Comparison of ENCODE assay signal across 27 cellular contexts in the genomic region with DNA sequence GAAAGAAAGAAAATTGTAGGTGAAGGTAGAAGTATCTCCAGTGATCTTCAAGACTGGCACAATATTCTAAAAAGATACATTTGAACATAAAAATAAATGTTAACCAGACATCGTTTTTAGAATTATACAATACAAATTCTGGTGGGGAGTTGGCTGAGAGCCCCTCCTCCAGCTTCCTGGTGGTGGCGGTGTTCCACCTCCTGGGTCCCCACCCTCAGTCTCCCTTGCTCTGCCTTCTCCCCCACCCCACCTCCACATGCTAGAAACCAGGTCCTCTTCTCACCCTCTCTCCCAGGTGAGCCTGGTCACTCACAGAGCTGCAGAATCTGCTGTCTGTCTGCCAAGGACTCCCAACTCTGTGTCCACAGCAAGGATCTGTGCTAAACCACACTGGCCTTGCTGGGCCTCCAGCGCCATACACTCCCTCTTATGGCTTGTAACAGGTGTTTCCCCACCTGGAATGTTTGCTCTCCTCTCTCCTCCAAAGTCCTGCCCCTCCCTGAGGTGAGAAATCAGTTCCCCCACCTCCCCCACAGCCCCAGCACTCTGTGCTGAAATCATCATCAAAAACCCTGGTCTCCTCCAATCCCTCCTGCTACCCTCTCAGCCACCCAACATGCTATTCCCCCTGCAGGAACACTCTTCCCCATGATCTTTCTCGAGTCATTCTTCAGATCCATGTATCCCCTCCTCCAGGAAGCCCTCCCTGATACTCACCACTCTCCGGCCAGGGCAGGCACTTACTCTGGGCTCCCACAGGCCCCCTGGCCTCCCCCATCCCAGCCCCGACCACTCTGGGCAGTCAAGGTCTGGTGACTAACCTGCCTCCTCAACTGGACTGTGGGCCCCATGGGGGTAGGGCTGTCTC. TPM values are rescaled to one million over a fixed set of nuclear protein-coding genes. Genes with fewer than 3 reads are reported as not detected.
A peak's percentile ranks its signal among the peaks of the same experiment; 100 is the strongest.
DNase-seq lines count a peak whose midpoint lies in the region; ATAC-seq and TF ChIP-seq lines count a peak whose summit lies in the region.
"Had no signal": no experiment of that assay in that cellular context is flagged by ENCODE, and none has a peak within 500 bp of the region (broad histone marks: within the 10 kb centered on the region; RNA-seq: fewer than 3 reads in every experiment).

No MANE protein-coding gene starts in this region.

- no peak overlapping the region for H3K27ac ChIP-seq in A673 (ENCODE audit: low read depth, low read length, poor library complexity, severe bottlenecking)
- peak overlapping the region; percentile 13; the same call in 1 of the 2 replicates for H3K27ac ChIP-seq in HUES64 (ENCODE audit: low read depth, low read length)
- H3K27ac ChIP-seq: BLaER1, KMS-11, skin epidermis had no signal

- POLR2A ChIA-PET in A673 (lab: Charles Lee; ENCODE audit: low non-redundant PET) = interaction anchor here (0.6 kb wide), 1 partner anchor 339 kb away, joined by 3 read pairs; no protein-coding TSS in a partner anchor
- POLR2A ChIA-PET in naive thymus-derived CD8-positive, alpha-beta T cell (lab: Charles Lee) = interaction anchor here (0.7 to 1.1 kb wide), 2 partner anchors 136 to 507 kb away, joined by 3 to 4 read pairs; no protein-coding TSS in a partner anchor

- peak overlapping the region; percentile 62 for H3K27ac Mint-ChIP-seq in dendritic cell treated with granulocyte-macrophage colony-stimulating factor and Interleukin-4, amounts not matched to agents 40 ng/mL and 50 ng/mL, for 4 days
- H3K27ac Mint-ChIP-seq in activated T-helper 2 cell treated with anti-CD3 and anti-CD28 coated beads, Interferon-gamma antibody, Interleukin-2, Interleukin-4, amounts not matched to agents 10 μg/mL and 5 μg/mL and 100 μg/mL, durations not matched to agents 14 hours and 24 hours and 36 hours = no peak overlapping the region
- peak overlapping the region in 2 of 10 donors; percentile 8 to 83 for H3K27ac Mint-ChIP-seq in naive thymus-derived CD8-positive, alpha-beta T cell
- H3K27ac Mint-ChIP-seq: activated naive CD4-positive, alpha-beta T cell treated with anti-CD3 and anti-CD28 coated beads for 36 hours; stimulated activated naive B cell treated with anti-CD40 and anti-IgM and Interleukin-4, amounts not matched to agents 10 μg/mL and 1 μg/mL and 100 μg/mL, for 72 hours had no signal

- TF ChIP-seq CTCF in A673 (conservative IDR thresholded peaks at IDR 0.05; ENCODE audit: low read depth, low read length) = 0 out of 2 replicates have a peak, but pooled peaks have one; percentile 12
- TF ChIP-seq CTCF in omental fat pad (IDR thresholded peaks at IDR 0.05) = no peak

- H3K9me3 ChIP-seq in A673 (ENCODE audit: low read depth, low read length, poor library complexity, severe bottlenecking) = no peaks in the 10 kb centered on the region
- no peaks in the 10 kb centered on the region for H3K9me3 ChIP-seq in HUES64 (ENCODE audit: insufficient read depth, low read depth, low read length)
- H3K9me3 ChIP-seq: BLaER1 had no signal

- BruUV-seq in A673 (replicated peaks; lab: Mats Ljungman, UMichigan) = no TSS peak

- intact Hi-C loops in A673 (cut with micrococcal nuclease; ENCODE audit: unreplicated experiment) = no loop called here
- intact Hi-C loops in dendritic cell treated with granulocyte-macrophage colony-stimulating factor and Interleukin-4, amounts not matched to agents 40 ng/mL and 50 ng/mL, for 4 days (cut with micrococcal nuclease) = no loop called here
- intact Hi-C loops in activated T-helper 2 cell treated with anti-CD3 and anti-CD28 coated beads, Interferon-gamma antibody, Interleukin-2, Interleukin-4, amounts not matched to agents 10 μg/mL and 5 μg/mL and 100 μg/mL, durations not matched to agents 14 hours and 24 hours and 36 hours (cut with micrococcal nuclease) = no loop called here

- H3K9me3 Mint-ChIP-seq in dendritic cell treated with granulocyte-macrophage colony-stimulating factor and Interleukin-4, amounts not matched to agents 40 ng/mL and 50 ng/mL, for 4 days = no peaks in the 10 kb centered on the region
- H3K9me3 Mint-ChIP-seq in activated T-helper 2 cell treated with anti-CD3 and anti-CD28 coated beads, Interferon-gamma antibody, Interleukin-2, Interleukin-4, amounts not matched to agents 10 μg/mL and 5 μg/mL and 100 μg/mL, durations not matched to agents 14 hours and 24 hours and 36 hours = no peaks in the 10 kb centered on the region
- no peaks in the 10 kb centered on the region for H3K9me3 Mint-ChIP-seq in naive thymus-derived CD8-positive, alpha-beta T cell
- H3K9me3 Mint-ChIP-seq: activated naive CD4-positive, alpha-beta T cell treated with anti-CD3 and anti-CD28 coated beads for 36 hours; activated T-cell treated with anti-CD3 and anti-CD28 coated beads, Interleukin-2, amount 50 U/mL, for 4 hours; neural crest cell; stimulated activated naive B cell treated with anti-CD40 and anti-IgM and Interleukin-4, amounts not matched to agents 10 μg/mL and 1 μg/mL and 100 μg/mL, for 72 hours had no signal

- peaks cover 48% of the 10 kb centered on the region for H3K4me1 Mint-ChIP-seq in dendritic cell treated with granulocyte-macrophage colony-stimulating factor and Interleukin-4, amounts not matched to agents 40 ng/mL and 50 ng/mL, for 4 days (ENCODE audit: low read depth)
- peaks cover 8% of the 10 kb centered on the region for H3K4me1 Mint-ChIP-seq in activated T-helper 2 cell treated with anti-CD3 and anti-CD28 coated beads, Interferon-gamma antibody, Interleukin-2, Interleukin-4, amounts not matched to agents 10 μg/mL and 5 μg/mL and 100 μg/mL, durations not matched to agents 14 hours and 24 hours and 36 hours (ENCODE audit: low read depth)
- H3K4me1 Mint-ChIP-seq in naive thymus-derived CD8-positive, alpha-beta T cell = peaks cover 17 to 23% (median 20%) of the 10 kb centered on the region in 4 donors

- H3K27me3 ChIP-seq in A673 (replicated peaks; ENCODE audit: insufficient read depth, low read depth, low read length, poor library complexity) (no peaks in the 10 kb centered on the region), HUES64 (ENCODE audit: insufficient read depth, low read length) (no peaks in the 10 kb centered on the region)
- H3K27me3 ChIP-seq: BLaER1 had no signal

- peak; percentile 39 for ATAC-seq in omental fat pad (ENCODE audit: low FRiP score)
- no peak for ATAC-seq in GM19324 (IDR thresholded peaks at IDR 0.05; ENCODE audit: low FRiP score, unreplicated experiment)
- no peak for ATAC-seq in naive thymus-derived CD8-positive, alpha-beta T cell
- ATAC-seq: activated T-cell treated with anti-CD3 and anti-CD28 coated beads, Interleukin-2, amount 50 U/mL, for 4 hours; stimulated activated naive B cell treated with anti-CD40 and anti-IgM and Interleukin-4, amounts not matched to agents 10 μg/mL and 1 μg/mL and 100 μg/mL, for 72 hours had no signal

- WGBS in HUES64 = 76% methylated on average over 6 of the region's 6 CpGs

- no peaks in the 10 kb centered on the region for H3K4me1 ChIP-seq in A673 (ENCODE audit: insufficient read depth, low read length, poor library complexity, severe bottlenecking)
- peaks cover 17% of the 10 kb centered on the region for H3K4me1 ChIP-seq in HUES64 (ENCODE audit: insufficient read depth, low read length)

- H3K4me3 Mint-ChIP-seq in dendritic cell treated with granulocyte-macrophage colony-stimulating factor and Interleukin-4, amounts not matched to agents 40 ng/mL and 50 ng/mL, for 4 days = no peak overlapping the region
- no peak overlapping the region for H3K4me3 Mint-ChIP-seq in activated T-helper 2 cell treated with anti-CD3 and anti-CD28 coated beads, Interferon-gamma antibody, Interleukin-2, Interleukin-4, amounts not matched to agents 10 μg/mL and 5 μg/mL and 100 μg/mL, durations not matched to agents 14 hours and 24 hours and 36 hours (ENCODE audit: low read depth)
- no peak overlapping the region for H3K4me3 Mint-ChIP-seq in naive thymus-derived CD8-positive, alpha-beta T cell
- H3K4me3 Mint-ChIP-seq: activated naive CD4-positive, alpha-beta T cell treated with anti-CD3 and anti-CD28 coated beads for 36 hours; activated T-cell treated with anti-CD3 and anti-CD28 coated beads, Interleukin-2, amount 50 U/mL, for 4 hours; neural crest cell; stimulated activated naive B cell treated with anti-CD40 and anti-IgM and Interleukin-4, amounts not matched to agents 10 μg/mL and 1 μg/mL and 100 μg/mL, for 72 hours had no signal

- DNase-seq in A673 (ENCODE audit: low spot score) (no peak), omental fat pad (ENCODE audit: low spot score) (no peak), AG08395 (ENCODE audit: low spot score) (no peak)
- DNase-seq in activated T-helper 2 cell treated with anti-CD3 and anti-CD28 coated beads, Interferon-gamma antibody, Interleukin-2, Interleukin-4, amounts not matched to agents 10 μg/mL and 5 μg/mL and 100 μg/mL, durations not matched to agents 14 hours and 24 hours and 36 hours (ENCODE audit: low spot score) = no peak
- DNase-seq in naive thymus-derived CD8-positive, alpha-beta T cell = no peak
- DNase-seq: activated CD4-positive, alpha-beta T cell treated with anti-CD3 and anti-CD28 coated beads for 1 hour; activated CD8-positive, alpha-beta memory T cell treated with anti-CD3 and anti-CD28 coated beads for 24 hours; activated naive CD4-positive, alpha-beta T cell treated with anti-CD3 and anti-CD28 coated beads for 36 hours; activated T-cell treated with anti-CD3 and anti-CD28 coated beads, Interleukin-2, amount 50 U/mL, for 4 hours; amygdala; COR-L47; GOT3; head of caudate nucleus; NCI-H1694; NCI-H2171; NCI-H69; stimulated activated CD4-positive, alpha-beta T cell treated with anti-CD3 and anti-CD28 coated beads, Interleukin-2, amount 100 ng/mL, for 24 hours; stimulated activated naive B cell treated with anti-CD40 and anti-IgM and Interleukin-4, amounts not matched to agents 10 μg/mL and 1 μg/mL and 100 μg/mL, for 72 hours had no signal

- no peaks in the 10 kb centered on the region for H3K36me3 ChIP-seq in A673 (ENCODE audit: insufficient read depth, low read length, poor library complexity, severe bottlenecking)
- H3K36me3 ChIP-seq in HUES64 (ENCODE audit: insufficient read depth, low read length) = no peaks in the 10 kb centered on the region
- H3K36me3 ChIP-seq: BLaER1 had no signal

- H3K36me3 Mint-ChIP-seq in dendritic cell treated with granulocyte-macrophage colony-stimulating factor and Interleukin-4, amounts not matched to agents 40 ng/mL and 50 ng/mL, for 4 days (ENCODE audit: low read depth) = peaks cover 18% of the 10 kb centered on the region
- no peaks in the 10 kb centered on the region for H3K36me3 Mint-ChIP-seq in activated T-helper 2 cell treated with anti-CD3 and anti-CD28 coated beads, Interferon-gamma antibody, Interleukin-2, Interleukin-4, amounts not matched to agents 10 μg/mL and 5 μg/mL and 100 μg/mL, durations not matched to agents 14 hours and 24 hours and 36 hours (ENCODE audit: low read depth)
- H3K36me3 Mint-ChIP-seq in naive thymus-derived CD8-positive, alpha-beta T cell = no peaks in the 10 kb centered on the region
- H3K36me3 Mint-ChIP-seq: stimulated activated naive B cell treated with anti-CD40 and anti-IgM and Interleukin-4, amounts not matched to agents 10 μg/mL and 1 μg/mL and 100 μg/mL, for 72 hours had no signal

- H3K27me3 Mint-ChIP-seq in dendritic cell treated with granulocyte-macrophage colony-stimulating factor and Interleukin-4, amounts not matched to agents 40 ng/mL and 50 ng/mL, for 4 days = no peaks in the 10 kb centered on the region
- H3K27me3 Mint-ChIP-seq in activated T-helper 2 cell treated with anti-CD3 and anti-CD28 coated beads, Interferon-gamma antibody, Interleukin-2, Interleukin-4, amounts not matched to agents 10 μg/mL and 5 μg/mL and 100 μg/mL, durations not matched to agents 14 hours and 24 hours and 36 hours (ENCODE audit: low read depth) = no peaks in the 10 kb centered on the region
- peaks cover 0 to 2% (median 0%) of the 10 kb centered on the region in 5 donors for H3K27me3 Mint-ChIP-seq in naive thymus-derived CD8-positive, alpha-beta T cell

- no peak overlapping the region for H3K9ac ChIP-seq in HUES64 (ENCODE audit: low read depth, low read length)
- H3K9ac ChIP-seq: BLaER1, KMS-11 had no signal

- H3K4me3 ChIP-seq in A673 (ENCODE audit: low read depth, low read length, poor library complexity, severe bottlenecking) (no peak overlapping the region), HUES64 (ENCODE audit: low read length) (no peak overlapping the region)
- H3K4me3 ChIP-seq: BLaER1, skin epidermis had no signal

- CTCF ChIA-PET in A673 (lab: Charles Lee) = no interaction called here

RNA-seq across cellular contexts. Expression of a gene that starts 20.5 kb away (rescaled TPM):
- total RNA-seq in A673 (2021) (0.19 and 0.24 TPM in 2 replicates), omental fat pad (1 to 10 TPM in 3 of 4 donors, under 1 TPM in 1; 0.32 to 6.5 (median 5.5) TPM)
- polyA plus RNA-seq in HUES64 (2013, experiment 1 of 2) = 96.5 TPM
- polyA plus RNA-seq in HUES64 (2013, experiment 2 of 2) = 84.7 TPM
- total RNA-seq in activated T-helper 2 cell treated with anti-CD3 and anti-CD28 coated beads, Interferon-gamma antibody, Interleukin-2, Interleukin-4, amounts not matched to agents 10 μg/mL and 5 μg/mL and 100 μg/mL, durations not matched to agents 14 hours and 24 hours and 36 hours = 0.34 and 1.2 TPM in 2 replicates
- not detected for total RNA-seq in naive thymus-derived CD8-positive, alpha-beta T cell
- polyA plus RNA-seq in naive thymus-derived CD8-positive, alpha-beta T cell = not detected
- total RNA-seq: neural crest cell had no signal

RNA-seq across cellular contexts. Expression of a gene that starts 46.5 kb away (rescaled TPM):
- 0.92 and 1.0 TPM in 2 replicates for total RNA-seq in A673 (2021)
- polyA plus RNA-seq in HUES64 (2013, experiment 1 of 2) = 15.2 TPM
- polyA plus RNA-seq in HUES64 (2013, experiment 2 of 2) = 17.3 TPM
- total RNA-seq in omental fat pad = 100 to 1,000 TPM in 1 of 4 donors, 10 to 100 TPM in 3; 65.8 to 141 (median 78.7) TPM
- total RNA-seq in activated T-helper 2 cell treated with anti-CD3 and anti-CD28 coated beads, Interferon-gamma antibody, Interleukin-2, Interleukin-4, amounts not matched to agents 10 μg/mL and 5 μg/mL and 100 μg/mL, durations not matched to agents 14 hours and 24 hours and 36 hours = 0.21 and 0.50 TPM in 2 replicates
- total RNA-seq in naive thymus-derived CD8-positive, alpha-beta T cell = not detected
- under 1 TPM in 2 of 3 donors, not detected in 1; 0.11 to 0.21 TPM for polyA plus RNA-seq in naive thymus-derived CD8-positive, alpha-beta T cell

RNA-seq across cellular contexts. Expression of a gene that starts 58.3 kb away (rescaled TPM):
- total RNA-seq in A673 (2021) = not detected in 2 replicates
- not detected for polyA plus RNA-seq in HUES64 (2013, experiment 1 of 2)
- polyA plus RNA-seq in HUES64 (2013, experiment 2 of 2) = 0.57 TPM
- not detected for total RNA-seq in omental fat pad
- total RNA-seq in activated T-helper 2 cell treated with anti-CD3 and anti-CD28 coated beads, Interferon-gamma antibody, Interleukin-2, Interleukin-4, amounts not matched to agents 10 μg/mL and 5 μg/mL and 100 μg/mL, durations not matched to agents 14 hours and 24 hours and 36 hours = not detected in 2 replicates
- not detected for total RNA-seq in naive thymus-derived CD8-positive, alpha-beta T cell
- under 1 TPM in 1 of 3 donors, not detected in 2; 0.19 TPM for polyA plus RNA-seq in naive thymus-derived CD8-positive, alpha-beta T cell
- total RNA-seq: activated naive CD4-positive, alpha-beta T cell treated with anti-CD3 and anti-CD28 coated beads for 36 hours; activated T-cell treated with anti-CD3 and anti-CD28 coated beads, Interleukin-2, amount 50 U/mL, for 4 hours; neural crest cell; posterior vena cava; ureter had no signal

Comparison
In these comparisons a context has a peak if more than half of its experiments do, and no peak if none do; other contexts are left out.
1. RNA of a gene that starts 46.5 kb away (total RNA-seq): 65.8 to 141 TPM in omental fat pad; 0.92 to 1.0 TPM in A673, 0.21 to 0.50 TPM in activated T-helper 2 cell treated with anti-CD3 and anti-CD28 coated beads, Interferon-gamma antibody, Interleukin-2, Interleukin-4, amounts not matched to agents 10 μg/mL and 5 μg/mL and 100 μg/mL, durations not matched to agents 14 hours and 24 hours and 36 hours and not detected in naive thymus-derived CD8-positive, alpha-beta T cell; every median in the first group is over 10 times any median in the second.